In the genomic region with DNA sequence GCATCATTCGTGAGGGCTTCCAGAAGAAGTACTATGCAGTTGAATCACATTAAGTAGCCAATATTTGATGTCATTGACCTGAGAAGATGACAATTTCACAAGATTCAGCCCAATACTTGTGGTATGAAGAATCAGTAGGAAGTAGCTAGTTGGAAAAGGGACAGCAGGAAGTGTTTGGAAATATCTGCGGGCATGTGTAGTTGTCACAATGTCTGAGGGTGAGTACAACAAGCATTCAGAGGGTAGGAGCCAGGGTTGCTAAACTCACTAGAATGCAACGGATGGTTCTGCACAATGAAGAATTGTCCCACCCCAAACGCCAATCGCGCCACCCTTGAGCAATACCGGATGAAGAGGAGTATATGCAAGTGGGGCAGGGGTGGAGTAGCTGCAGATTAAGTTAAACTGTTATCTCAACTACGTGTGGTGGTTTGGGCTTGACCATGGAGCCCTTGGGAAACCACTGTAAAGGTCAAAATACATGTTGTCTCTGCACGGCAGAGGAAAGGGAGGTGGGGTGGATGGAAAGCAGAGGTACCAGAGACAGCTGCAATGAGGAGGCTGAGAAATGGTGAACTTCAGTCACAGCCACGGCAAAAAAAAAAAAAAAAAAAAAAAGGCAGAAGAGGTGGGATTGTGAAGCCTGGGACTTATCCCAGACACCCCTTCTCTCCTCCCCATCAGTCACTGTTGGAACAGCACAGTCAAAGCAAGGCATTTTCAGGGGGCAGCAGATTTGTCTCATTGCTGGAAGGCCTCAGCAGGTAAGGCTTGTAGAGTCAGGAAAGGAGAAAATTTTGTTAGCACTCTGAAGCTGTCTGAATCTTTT, we compare ENCODE assay signal across 8 cellular contexts. TPM values are rescaled to one million over a fixed set of nuclear protein-coding genes. Genes with fewer than 3 reads are reported as not detected.
DNase-seq lines count a peak whose midpoint lies in the region; ATAC-seq, FAIRE-seq and TF ChIP-seq lines count a peak whose summit lies in the region.

No MANE protein-coding gene starts in this region.

- no peaks in the 10 kb centered on the region for H3K36me3 Mint-ChIP-seq in CD4-positive, alpha-beta T cell (ENCODE audit: low read depth)

- peaks cover 9% of the 10 kb centered on the region for H3K4me1 Mint-ChIP-seq in CD4-positive, alpha-beta T cell (ENCODE audit: low read depth)

- DNase-seq in CD4-positive, alpha-beta T cell: no peak
- DNase-seq in NB4 (ENCODE audit: low read depth) (peak; percentile 100), bronchial epithelial cell (ENCODE audit: low read depth) (no peak), NCI-H128 (lab: John Stamatoyannopoulos, UW; ENCODE audit: unreplicated experiment) (no peak)

- no peak overlapping the region for H3K4me3 ChIP-seq in NB4 (ENCODE audit: low read depth, low read length)
- no peak overlapping the region for H3K4me3 ChIP-seq in bronchial epithelial cell (ENCODE audit: low read depth, low read length)
- no peak overlapping the region for H3K4me3 ChIP-seq in muscle layer of duodenum (ENCODE audit: low read depth in 1 of 2, low read length in 2 of 2)

- H3K4me3 Mint-ChIP-seq in CD4-positive, alpha-beta T cell: no peak overlapping the region

- H3K27me3 Mint-ChIP-seq in CD4-positive, alpha-beta T cell: peaks cover 4% of the 10 kb centered on the region

- POLR2A ChIA-PET in CD4-positive, alpha-beta T cell (lab: Charles Lee): no interaction called here

- TF ChIP-seq POLR2A in NB4 (IDR thresholded peaks at IDR 0.05; ENCODE audit: extremely low read depth, insufficient read length): no peak

- peak; percentile 17 for ATAC-seq in CD4-positive, alpha-beta T cell (ENCODE audit: poor library complexity)
- ATAC-seq in GM21825 (IDR thresholded peaks at IDR 0.05; ENCODE audit: unreplicated experiment): no peak
- no peak for ATAC-seq in GM21786 (IDR thresholded peaks at IDR 0.05; ENCODE audit: unreplicated experiment)
- no peak for ATAC-seq in GM21367 (IDR thresholded peaks at IDR 0.05; ENCODE audit: unreplicated experiment)

- H3K27me3 ChIP-seq in CD4-positive, alpha-beta T cell (ENCODE audit: control insufficient read depth, insufficient read depth, low read length): no peaks in the 10 kb centered on the region
- H3K27me3 ChIP-seq in bronchial epithelial cell (ENCODE audit: control insufficient read depth, insufficient read depth, low read length) (no peaks in the 10 kb centered on the region), muscle layer of duodenum (ENCODE audit: low read depth, low read length) (no peaks in the 10 kb centered on the region)

- CTCF ChIA-PET in CD4-positive, alpha-beta T cell (lab: Charles Lee): no interaction called here

- no peaks in the 10 kb centered on the region for H3K9me3 Mint-ChIP-seq in CD4-positive, alpha-beta T cell

- no peak overlapping the region for H3K27ac ChIP-seq in CD4-positive, alpha-beta T cell (ENCODE audit: low read depth, low read length)
- H3K27ac ChIP-seq in muscle layer of duodenum (ENCODE audit: low read length): peak overlapping the region; percentile 52

- H3K36me3 ChIP-seq in bronchial epithelial cell (ENCODE audit: control insufficient read depth, insufficient read depth, low read length) (no peaks in the 10 kb centered on the region), muscle layer of duodenum (ENCODE audit: control insufficient read depth in 1 of 2, insufficient read depth in 2 of 2, low read length in 2 of 2) (no peaks in the 10 kb centered on the region)

- intact Hi-C loops in CD4-positive, alpha-beta T cell (cut with DNase I, micrococcal nuclease): no loop called here

- H3K4me1 ChIP-seq in muscle layer of duodenum (ENCODE audit: control insufficient read depth in 1 of 2, insufficient read depth in 2 of 2, low read length in 2 of 2): peaks cover 0 to 8% of the 10 kb centered on the region in 2 donors

- TF ChIP-seq CTCF in CD4-positive, alpha-beta T cell (IDR thresholded peaks at IDR 0.05): no peak
- TF ChIP-seq CTCF in NB4 (IDR thresholded peaks at IDR 0.05; ENCODE audit: low read depth, low read length) (no peak), bronchial epithelial cell (IDR thresholded peaks at IDR 0.05; ENCODE audit: insufficient read depth, low read length, severe bottlenecking) (no peak)

- peak; percentile 70 for FAIRE-seq in bronchial epithelial cell (lab: Jason Lieb, UNC)

- H3K9me3 ChIP-seq in CD4-positive, alpha-beta T cell (ENCODE audit: control insufficient read depth, low read length): no peaks in the 10 kb centered on the region
- H3K9me3 ChIP-seq in muscle layer of duodenum (ENCODE audit: control insufficient read depth in 1 of 2, low read length in 2 of 2): no peaks in the 10 kb centered on the region

- peak overlapping the region; percentile 38 for H3K27ac Mint-ChIP-seq in CD4-positive, alpha-beta T cell

RNA-seq across cellular contexts. Expression of a gene that starts 5.1 kb away (rescaled TPM):
- 1 to 10 TPM; 1.5 to 2.2 TPM for total RNA-seq in CD4-positive, alpha-beta T cell
- total RNA-seq in bronchial epithelial cell: 1.5 and 3.7 TPM in 2 replicates

RNA-seq across cellular contexts. Expression of a gene that starts 52.6 kb away (rescaled TPM):
- not detected for total RNA-seq in CD4-positive, alpha-beta T cell
- total RNA-seq in bronchial epithelial cell: 0.13 and 0.26 TPM in 2 replicates
